2 cellular contexts compared by ENCODE assay signal in the genomic region with DNA sequence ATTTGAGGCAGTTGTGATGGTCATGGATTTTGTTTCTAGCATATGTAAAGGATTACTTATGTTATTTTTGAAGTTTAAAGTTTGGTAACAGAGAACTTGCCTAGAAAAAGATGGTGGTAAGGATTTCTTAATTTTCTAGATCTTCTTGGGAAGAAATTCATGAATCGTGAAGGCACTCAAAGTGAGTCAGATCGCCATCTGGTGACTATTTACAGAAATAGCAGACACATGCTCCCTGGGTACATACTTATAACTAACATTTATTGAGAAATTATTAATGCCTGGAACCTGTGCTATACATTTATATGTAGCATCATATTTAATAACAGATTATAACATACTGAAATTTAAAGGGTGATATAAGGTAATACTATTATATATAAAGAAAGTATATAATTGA.
TF ChIP-seq lines count a peak whose summit lies in the region.

No MANE protein-coding gene starts in this region.

TF ChIP-seq in liver, 16 proteins besides CTCF, POLR2A, EP300 and RAD21 (continued from another document):
- TF ChIP-seq REST (IDR thresholded peaks at IDR 0.05) (no peak), RXRA (IDR thresholded peaks at IDR 0.05) (no peak), GABPA (IDR thresholded peaks at IDR 0.05 in 1 of 2, conservative IDR thresholded peaks at IDR 0.05 in 1 of 2) (no peak), NR2F2 (IDR thresholded peaks at IDR 0.05) (no peak), FOXA2 (IDR thresholded peaks at IDR 0.05) (no peak), FOXA1 (IDR thresholded peaks at IDR 0.05) (no peak)
- TF ChIP-seq, protein P1, sequence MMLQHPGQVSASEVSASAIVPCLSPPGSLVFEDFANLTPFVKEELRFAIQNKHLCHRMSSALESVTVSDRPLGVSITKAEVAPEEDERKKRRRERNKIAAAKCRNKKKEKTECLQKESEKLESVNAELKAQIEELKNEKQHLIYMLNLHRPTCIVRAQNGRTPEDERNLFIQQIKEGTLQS (IDR thresholded peaks at IDR 0.05) = no peak
- TF ChIP-seq, protein P2, sequence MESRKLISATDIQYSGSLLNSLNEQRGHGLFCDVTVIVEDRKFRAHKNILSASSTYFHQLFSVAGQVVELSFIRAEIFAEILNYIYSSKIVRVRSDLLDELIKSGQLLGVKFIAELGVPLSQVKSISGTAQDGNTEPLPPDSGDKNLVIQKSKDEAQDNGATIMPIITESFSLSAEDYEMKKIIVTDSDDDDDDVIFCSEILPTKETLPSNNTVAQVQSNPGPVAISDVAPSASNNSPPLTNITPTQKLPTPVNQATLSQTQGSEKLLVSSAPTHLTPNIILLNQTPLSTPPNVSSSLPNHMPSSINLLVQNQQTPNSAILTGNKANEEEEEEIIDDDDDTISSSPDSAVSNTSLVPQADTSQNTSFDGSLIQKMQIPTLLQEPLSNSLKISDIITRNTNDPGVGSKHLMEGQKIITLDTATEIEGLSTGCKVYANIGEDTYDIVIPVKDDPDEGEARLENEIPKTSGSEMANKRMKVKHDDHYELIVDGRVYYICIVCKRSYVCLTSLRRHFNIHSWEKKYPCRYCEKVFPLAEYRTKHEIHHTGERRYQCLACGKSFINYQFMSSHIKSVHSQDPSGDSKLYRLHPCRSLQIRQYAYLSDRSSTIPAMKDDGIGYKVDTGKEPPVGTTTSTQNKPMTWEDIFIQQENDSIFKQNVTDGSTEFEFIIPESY (IDR thresholded peaks at IDR 0.05) = no peak

TF ChIP-seq in HepG2, 621 proteins besides CTCF, POLR2A, EP300 and RAD21 (continued from another document):
- TF ChIP-seq, protein P3, sequence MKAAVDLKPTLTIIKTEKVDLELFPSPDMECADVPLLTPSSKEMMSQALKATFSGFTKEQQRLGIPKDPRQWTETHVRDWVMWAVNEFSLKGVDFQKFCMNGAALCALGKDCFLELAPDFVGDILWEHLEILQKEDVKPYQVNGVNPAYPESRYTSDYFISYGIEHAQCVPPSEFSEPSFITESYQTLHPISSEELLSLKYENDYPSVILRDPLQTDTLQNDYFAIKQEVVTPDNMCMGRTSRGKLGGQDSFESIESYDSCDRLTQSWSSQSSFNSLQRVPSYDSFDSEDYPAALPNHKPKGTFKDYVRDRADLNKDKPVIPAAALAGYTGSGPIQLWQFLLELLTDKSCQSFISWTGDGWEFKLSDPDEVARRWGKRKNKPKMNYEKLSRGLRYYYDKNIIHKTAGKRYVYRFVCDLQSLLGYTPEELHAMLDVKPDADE (CRISPR knock-in tag; IDR thresholded peaks at IDR 0.05) = no peak
- TF ChIP-seq, protein P4, sequence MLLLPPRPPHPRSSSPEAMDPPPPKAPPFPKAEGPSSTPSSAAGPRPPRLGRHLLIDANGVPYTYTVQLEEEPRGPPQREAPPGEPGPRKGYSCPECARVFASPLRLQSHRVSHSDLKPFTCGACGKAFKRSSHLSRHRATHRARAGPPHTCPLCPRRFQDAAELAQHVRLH (CRISPR knock-in tag; IDR thresholded peaks at IDR 0.05; ENCODE audit: borderline replicate concordance, low read depth) = no peak
- TF ChIP-seq, protein P5, sequence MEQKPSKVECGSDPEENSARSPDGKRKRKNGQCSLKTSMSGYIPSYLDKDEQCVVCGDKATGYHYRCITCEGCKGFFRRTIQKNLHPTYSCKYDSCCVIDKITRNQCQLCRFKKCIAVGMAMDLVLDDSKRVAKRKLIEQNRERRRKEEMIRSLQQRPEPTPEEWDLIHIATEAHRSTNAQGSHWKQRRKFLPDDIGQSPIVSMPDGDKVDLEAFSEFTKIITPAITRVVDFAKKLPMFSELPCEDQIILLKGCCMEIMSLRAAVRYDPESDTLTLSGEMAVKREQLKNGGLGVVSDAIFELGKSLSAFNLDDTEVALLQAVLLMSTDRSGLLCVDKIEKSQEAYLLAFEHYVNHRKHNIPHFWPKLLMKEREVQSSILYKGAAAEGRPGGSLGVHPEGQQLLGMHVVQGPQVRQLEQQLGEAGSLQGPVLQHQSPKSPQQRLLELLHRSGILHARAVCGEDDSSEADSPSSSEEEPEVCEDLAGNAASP (CRISPR knock-in tag; IDR thresholded peaks at IDR 0.05; ENCODE audit: borderline replicate concordance) = no peak
- no peak for TF ChIP-seq ZNF772 (CRISPR knock-in tag; IDR thresholded peaks at IDR 0.05)
- no peak for TF ChIP-seq RBM39 (IDR thresholded peaks at IDR 0.05; ENCODE audit: low read depth, low read length, poor library complexity, severe bottlenecking)
- TF ChIP-seq ADNP (CRISPR knock-in tag; IDR thresholded peaks at IDR 0.05) = no peak
- TF ChIP-seq, protein P6, sequence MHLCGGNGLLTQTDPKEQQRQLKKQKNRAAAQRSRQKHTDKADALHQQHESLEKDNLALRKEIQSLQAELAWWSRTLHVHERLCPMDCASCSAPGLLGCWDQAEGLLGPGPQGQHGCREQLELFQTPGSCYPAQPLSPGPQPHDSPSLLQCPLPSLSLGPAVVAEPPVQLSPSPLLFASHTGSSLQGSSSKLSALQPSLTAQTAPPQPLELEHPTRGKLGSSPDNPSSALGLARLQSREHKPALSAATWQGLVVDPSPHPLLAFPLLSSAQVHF (CRISPR knock-in tag; IDR thresholded peaks at IDR 0.05) = no peak
- TF ChIP-seq, protein P7, sequence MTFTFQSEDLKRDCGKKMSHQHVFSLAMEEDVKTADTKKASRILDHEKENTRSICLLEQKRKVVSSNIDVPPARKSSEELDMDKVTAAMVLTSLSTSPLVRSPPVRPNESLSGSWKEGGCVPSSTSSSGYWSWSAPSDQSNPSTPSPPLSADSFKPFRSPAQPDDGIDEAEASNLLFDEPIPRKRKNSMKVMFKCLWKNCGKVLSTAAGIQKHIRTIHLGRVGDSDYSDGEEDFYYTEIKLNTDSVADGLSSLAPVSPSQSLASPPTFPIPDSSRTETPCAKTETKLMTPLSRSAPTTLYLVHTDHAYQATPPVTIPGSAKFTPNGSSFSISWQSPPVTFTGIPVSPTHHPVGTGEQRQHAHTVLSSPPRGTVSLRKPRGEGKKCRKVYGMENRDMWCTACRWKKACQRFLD (CRISPR knock-in tag; IDR thresholded peaks at IDR 0.05; ENCODE audit: borderline replicate concordance) = no peak
- no peak for TF ChIP-seq ZNF326 (CRISPR knock-in tag; IDR thresholded peaks at IDR 0.05; ENCODE audit: borderline replicate concordance)
- no peak for TF ChIP-seq AGO1 (IDR thresholded peaks at IDR 0.05; ENCODE audit: low read depth, low read length, poor library complexity, severe bottlenecking)
- TF ChIP-seq NCOA2 (CRISPR knock-in tag; IDR thresholded peaks at IDR 0.05) = no peak
